Comparison of ENCODE assay signal across 1 cellular context in genomic region chr2:227766361-227766883, GRCh38.
A peak's percentile ranks its signal among the peaks of the same experiment; 100 is the strongest.
TF ChIP-seq lines count a peak whose summit lies in the region.

No MANE protein-coding gene starts in this region.

TF ChIP-seq in HCT116, 20 proteins besides CTCF, POLR2A, EP300 and RAD21:
- no peak for TF ChIP-seq ZFX (IDR thresholded peaks at IDR 0.05)
- peak; percentile 66 for TF ChIP-seq YY1 (IDR thresholded peaks at IDR 0.05; ENCODE audit: extremely low read depth, insufficient replicate concordance, low read depth, low read length)
- peak; percentile 62 for TF ChIP-seq CBX3 (IDR thresholded peaks at IDR 0.05; ENCODE audit: low read depth)
